ENCODE assay signal across 25 cellular contexts in the genomic region with DNA sequence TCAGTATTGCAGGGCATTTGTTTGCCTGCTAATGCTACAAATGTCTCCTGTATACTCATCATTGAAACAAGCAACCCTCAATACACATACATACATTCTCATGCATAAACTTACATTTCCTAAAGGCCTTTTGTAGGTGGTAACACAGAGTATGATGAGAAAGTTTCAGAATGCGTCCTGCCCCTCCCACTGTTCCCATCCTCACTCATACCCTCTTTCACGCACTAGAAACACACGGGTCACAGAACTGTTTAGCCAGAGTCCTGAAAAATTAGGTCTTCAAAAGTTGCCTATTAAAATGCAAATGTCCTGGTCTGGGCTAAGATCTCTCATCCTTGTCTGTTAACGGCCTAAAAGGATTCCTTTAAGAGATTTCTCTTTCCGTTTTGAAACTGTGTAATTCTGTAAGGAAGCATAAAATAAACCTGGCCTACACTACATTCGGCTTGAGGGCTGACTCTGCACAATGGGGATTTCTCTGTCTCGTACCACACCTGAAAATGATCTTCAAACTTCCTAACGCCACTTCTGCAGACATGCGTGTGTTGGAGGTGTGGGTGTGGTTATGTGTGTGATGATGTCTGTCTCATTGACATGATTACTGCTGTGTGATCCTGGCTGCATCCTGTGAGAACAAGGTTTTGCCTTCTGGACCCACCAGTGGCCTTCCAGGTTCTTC. TPM values are rescaled to one million over a fixed set of nuclear protein-coding genes. Genes with fewer than 3 reads are reported as not detected.
"Had no signal": no experiment of that assay in that cellular context is flagged by ENCODE, and none has a peak within 500 bp of the region (broad histone marks: within the 10 kb centered on the region; RNA-seq: fewer than 3 reads in every experiment).

No MANE protein-coding gene starts in this region.

- H3K36me3 ChIP-seq: esophagus muscularis mucosa, gastrocnemius medialis, heart right ventricle, neutrophil, tibial nerve, upper lobe of right lung, vagina had no signal

- ATAC-seq: effector memory CD8-positive, alpha-beta T cell; gastrocnemius medialis; heart right ventricle; left lobe of liver; naive thymus-derived CD4-positive, alpha-beta T cell; psoas muscle; sciatic nerve; stimulated activated naive B cell treated with anti-CD40 and anti-IgM and Interleukin-4, amounts not matched to agents 10 μg/mL and 1 μg/mL and 100 μg/mL, for 72 hours; stimulated activated naive CD8-positive, alpha-beta T cell treated with anti-CD3 and anti-CD28 coated beads, Interleukin-15, amount 100 ng/mL, for 72 hours; upper lobe of right lung had no signal

- H3K27me3 ChIP-seq: esophagus muscularis mucosa, gastrocnemius medialis, heart right ventricle, neutrophil, testis, tibial nerve, upper lobe of right lung, vagina had no signal

- FAIRE-seq: islet of Langerhans had no signal

- H3K4me3 Mint-ChIP-seq: effector memory CD8-positive, alpha-beta T cell; naive thymus-derived CD4-positive, alpha-beta T cell; nephron progenitor cell; stimulated activated naive B cell treated with anti-CD40 and anti-IgM and Interleukin-4, amounts not matched to agents 10 μg/mL and 1 μg/mL and 100 μg/mL, for 72 hours; stimulated activated naive CD8-positive, alpha-beta T cell treated with anti-CD3 and anti-CD28 coated beads, Interleukin-15, amount 100 ng/mL, for 72 hours had no signal

- H3K4me3 ChIP-seq: esophagus muscularis mucosa, gastrocnemius medialis, heart right ventricle, psoas muscle, testis, tibial nerve, upper lobe of right lung, vagina had no signal

- H3K27ac Mint-ChIP-seq: effector memory CD8-positive, alpha-beta T cell; naive thymus-derived CD4-positive, alpha-beta T cell; nephron progenitor cell; stimulated activated naive B cell treated with anti-CD40 and anti-IgM and Interleukin-4, amounts not matched to agents 10 μg/mL and 1 μg/mL and 100 μg/mL, for 72 hours; stimulated activated naive CD8-positive, alpha-beta T cell treated with anti-CD3 and anti-CD28 coated beads, Interleukin-15, amount 100 ng/mL, for 72 hours had no signal

- H3K4me1 ChIP-seq: esophagus muscularis mucosa, gastrocnemius medialis, psoas muscle, testis, tibial nerve, upper lobe of right lung, vagina had no signal

- H3K36me3 Mint-ChIP-seq: naive thymus-derived CD4-positive, alpha-beta T cell; stimulated activated naive B cell treated with anti-CD40 and anti-IgM and Interleukin-4, amounts not matched to agents 10 μg/mL and 1 μg/mL and 100 μg/mL, for 72 hours had no signal

- H3K4me1 Mint-ChIP-seq: naive thymus-derived CD4-positive, alpha-beta T cell; nephron progenitor cell; stimulated activated naive B cell treated with anti-CD40 and anti-IgM and Interleukin-4, amounts not matched to agents 10 μg/mL and 1 μg/mL and 100 μg/mL, for 72 hours; stimulated activated naive CD8-positive, alpha-beta T cell treated with anti-CD3 and anti-CD28 coated beads, Interleukin-15, amount 100 ng/mL, for 72 hours had no signal

- H3K9me3 ChIP-seq: esophagus muscularis mucosa, gastrocnemius medialis, heart right ventricle, neutrophil, psoas muscle, testis, tibial nerve, upper lobe of right lung, vagina had no signal

- DNase-seq: effector memory CD8-positive, alpha-beta T cell; gastrocnemius medialis; heart right ventricle; hypothalamus; kidney glomerular epithelial cell; mammary epithelial cell; naive thymus-derived CD4-positive, alpha-beta T cell; nephron progenitor cell; psoas muscle; stimulated activated CD4-positive, alpha-beta T cell treated with anti-CD3 and anti-CD28 coated beads, Interleukin-2, amount 100 ng/mL, for 24 hours; stimulated activated CD4-positive, alpha-beta T cell treated with anti-CD3 and anti-CD28 coated beads, Interleukin-4, amount 100 ng/mL, for 4 hours; stimulated activated naive B cell treated with anti-CD40 and anti-IgM and Interleukin-4, amounts not matched to agents 10 μg/mL and 1 μg/mL and 100 μg/mL, for 72 hours; stimulated activated naive CD8-positive, alpha-beta T cell treated with anti-CD3 and anti-CD28 coated beads, Interleukin-15, amount 100 ng/mL, for 72 hours; testis; upper lobe of right lung had no signal

- H3K9me3 Mint-ChIP-seq: effector memory CD8-positive, alpha-beta T cell; stimulated activated naive B cell treated with anti-CD40 and anti-IgM and Interleukin-4, amounts not matched to agents 10 μg/mL and 1 μg/mL and 100 μg/mL, for 72 hours; stimulated activated naive CD8-positive, alpha-beta T cell treated with anti-CD3 and anti-CD28 coated beads, Interleukin-15, amount 100 ng/mL, for 72 hours had no signal

- H3K27ac ChIP-seq: epithelial cell of prostate, esophagus muscularis mucosa, gastrocnemius medialis, heart right ventricle, neutrophil, psoas muscle, testis, tibial nerve, upper lobe of right lung, vagina had no signal

RNA-seq across cellular contexts. Expression of gene FCER1A, which starts 5.3 kb away (rescaled TPM):
- total RNA-seq: fibroblast of villous mesenchyme, gastrocnemius medialis, left lobe of liver, mammary epithelial cell, osteoblast had no signal
- polyA plus RNA-seq: mammary epithelial cell had no signal
